In genomic region chr2:38438536-38439225, GRCh38 we compare ENCODE assay signal across 14 cellular contexts.
A peak's percentile ranks its signal among the peaks of the same experiment; 100 is the strongest.
DNase-seq lines count a peak whose midpoint lies in the region; ATAC-seq and TF ChIP-seq lines count a peak whose summit lies in the region.
"Had no signal": no experiment of that assay in that cellular context is flagged by ENCODE, and none has a peak within 500 bp of the region (broad histone marks: within the 10 kb centered on the region; RNA-seq: fewer than 3 reads in every experiment).

No MANE protein-coding gene starts in this region.

- H3K4me1 Mint-ChIP-seq in activated naive CD8-positive, alpha-beta T cell treated with anti-CD3 and anti-CD28 coated beads, Interleukin-2, amount 50 U/mL, for 24 hours = peaks cover 16% of the 10 kb centered on the region
- H3K4me1 Mint-ChIP-seq: CD14-positive monocyte had no signal

- H3K36me3 Mint-ChIP-seq in activated naive CD8-positive, alpha-beta T cell treated with anti-CD3 and anti-CD28 coated beads, Interleukin-2, amount 50 U/mL, for 24 hours (ENCODE audit: low read depth) = no peaks in the 10 kb centered on the region
- H3K36me3 Mint-ChIP-seq: CD14-positive monocyte had no signal

- peak overlapping the region; percentile 10 for H3K4me3 Mint-ChIP-seq in activated naive CD8-positive, alpha-beta T cell treated with anti-CD3 and anti-CD28 coated beads, Interleukin-2, amount 50 U/mL, for 24 hours
- H3K4me3 Mint-ChIP-seq: CD14-positive monocyte had no signal

- peak overlapping the region; percentile 62 for H3K27ac Mint-ChIP-seq in activated naive CD8-positive, alpha-beta T cell treated with anti-CD3 and anti-CD28 coated beads, Interleukin-2, amount 50 U/mL, for 24 hours
- H3K27ac Mint-ChIP-seq: CD14-positive monocyte had no signal

- no peaks in the 10 kb centered on the region for H3K9me3 ChIP-seq in hepatocyte (ENCODE audit: low read depth)
- H3K9me3 ChIP-seq: MG63, SK-N-SH, thoracic aorta had no signal

- peaks cover 13% of the 10 kb centered on the region for H3K27me3 Mint-ChIP-seq in activated naive CD8-positive, alpha-beta T cell treated with anti-CD3 and anti-CD28 coated beads, Interleukin-2, amount 50 U/mL, for 24 hours

- H4K20me1 ChIP-seq in hepatocyte (ENCODE audit: insufficient read depth, poor library complexity, severe bottlenecking) = no peaks in the 10 kb centered on the region

- no peak overlapping the region for H3K4me3 ChIP-seq in hepatocyte
- H3K4me3 ChIP-seq: MG63, thoracic aorta had no signal

- in situ Hi-C loops in Caki2 (cut with HindIII; ENCODE audit: low pct_unique_long_range_greater_than_20kb, low sequenced_read_pairs) = no loop called here
- in situ Hi-C loops in G401 (cut with HindIII; ENCODE audit: low sequenced_read_pairs) = no loop called here

- H3K4me2 ChIP-seq in hepatocyte = no peak overlapping the region
- H3K4me2 ChIP-seq: SK-N-SH had no signal

- H2AFZ ChIP-seq in hepatocyte = no peak overlapping the region

- H3K9me2 ChIP-seq in hepatocyte (replicated peaks; ENCODE audit: insufficient read depth) = no peaks in the 10 kb centered on the region
- H3K9me2 ChIP-seq: SK-N-SH had no signal

- H3K79me2 ChIP-seq in hepatocyte = no peaks in the 10 kb centered on the region

- H3K9me3 Mint-ChIP-seq in activated naive CD8-positive, alpha-beta T cell treated with anti-CD3 and anti-CD28 coated beads, Interleukin-2, amount 50 U/mL, for 24 hours = no peaks in the 10 kb centered on the region
- H3K9me3 Mint-ChIP-seq: CD14-positive monocyte had no signal

- no peak overlapping the region for H3K27ac ChIP-seq in hepatocyte
- H3K27ac ChIP-seq: thoracic aorta had no signal

- 64% methylated on average over 3 of the region's 3 CpGs for WGBS in hepatocyte (ENCODE audit: low lambda C conversion rate, missing lambda C conversion rate)

- peak; percentile 46 for DNase-seq in Caki2 (ENCODE audit: low read depth)
- peak; percentile 32 for DNase-seq in activated naive CD8-positive, alpha-beta T cell treated with anti-CD3 and anti-CD28 coated beads, Interleukin-2, amount 50 U/mL, for 24 hours
- no peak for DNase-seq in G401 (ENCODE audit: low spot score)
- no peak for DNase-seq in hepatocyte (ENCODE audit: low spot score)
- DNase-seq in AG08395 (ENCODE audit: low spot score) = no peak
- DNase-seq in pons (ENCODE audit: low spot score) = no peak
- DNase-seq: activated effector memory CD4-positive, alpha-beta T cell treated with Interleukin-2 at 50 U/mL for 16 hours; kidney; MG63; SK-N-SH had no signal

- no peak for TF ChIP-seq CTCF in hepatocyte (IDR thresholded peaks at IDR 0.05; ENCODE audit: poor library complexity)

- peaks cover 25% of the 10 kb centered on the region for H3K4me1 ChIP-seq in hepatocyte (ENCODE audit: insufficient read depth)

- peak; percentile 92 for ATAC-seq in GM18868 (IDR thresholded peaks at IDR 0.05; ENCODE audit: unreplicated experiment)
- ATAC-seq in HG02884 (IDR thresholded peaks at IDR 0.05; ENCODE audit: unreplicated experiment) = peak; percentile 78
- ATAC-seq in activated naive CD8-positive, alpha-beta T cell treated with anti-CD3 and anti-CD28 coated beads, Interleukin-2, amount 50 U/mL, for 24 hours = peak; percentile 87

- H3K36me3 ChIP-seq in hepatocyte (replicated peaks; ENCODE audit: insufficient read depth, low read depth) = no peaks in the 10 kb centered on the region
- H3K36me3 ChIP-seq: MG63, thoracic aorta had no signal

- H3K27me3 ChIP-seq in hepatocyte = no peaks in the 10 kb centered on the region

Comparison
In these comparisons a context has a peak if more than half of its experiments do, and no peak if none do; other contexts are left out.
1. DNase-seq: peak in Caki2 (single experiment) and activated naive CD8-positive, alpha-beta T cell treated with anti-CD3 and anti-CD28 coated beads, Interleukin-2, amount 50 U/mL, for 24 hours (single experiment); none in G401 (single experiment), hepatocyte (single experiment), AG08395 (single experiment) and pons (single experiment).
2. Peak in every context shown above with its lines, with median percentiles within 50 percentile points of each other: ATAC-seq.